In the genomic region with DNA sequence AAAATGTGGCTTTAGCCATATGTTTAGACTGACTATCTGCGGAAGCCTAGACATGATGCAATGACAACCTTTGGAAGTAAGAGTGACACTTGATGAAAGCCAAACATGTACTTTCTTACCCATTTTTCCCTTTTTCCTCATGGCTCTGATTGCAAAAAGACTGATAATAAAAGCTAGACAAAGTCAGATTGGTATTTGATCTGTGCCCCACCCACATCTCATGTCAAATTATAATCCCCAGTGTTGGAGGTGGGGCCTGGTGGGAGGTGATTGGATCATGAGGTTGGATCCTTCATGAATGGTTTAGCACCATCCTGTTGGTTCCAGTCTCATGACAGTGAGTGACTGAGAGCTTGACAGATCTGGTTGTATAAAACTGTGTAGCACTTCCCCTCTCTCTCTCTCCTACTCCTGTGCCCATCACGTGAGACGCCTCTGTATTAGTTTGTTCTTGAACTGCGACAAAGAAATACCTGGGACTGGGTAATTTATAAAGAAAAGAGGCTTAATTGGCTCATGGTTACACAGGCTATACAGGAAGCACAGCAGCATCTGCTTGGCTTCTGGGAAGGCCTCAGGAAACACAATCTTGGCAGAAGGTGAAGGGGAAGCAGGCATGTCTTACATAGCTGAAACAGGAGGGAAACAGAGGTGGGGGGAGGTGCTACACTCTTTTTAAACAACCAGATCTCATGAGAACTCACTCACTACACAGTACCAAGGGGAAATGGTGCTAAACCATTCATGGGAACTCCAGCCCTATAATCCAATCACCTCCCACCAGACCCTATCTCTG, we compare ENCODE assay signal across 19 cellular contexts.
DNase-seq lines count a peak whose midpoint lies in the region; ATAC-seq and TF ChIP-seq lines count a peak whose summit lies in the region.
"Had no signal": no experiment of that assay in that cellular context is flagged by ENCODE, and none has a peak within 500 bp of the region (broad histone marks: within the 10 kb centered on the region; RNA-seq: fewer than 3 reads in every experiment).

No MANE protein-coding gene starts in this region.

- H3K4me2 ChIP-seq in parathyroid adenoma (ENCODE audit: low read length) = no peak overlapping the region

- intact Hi-C loops in left ventricle myocardium superior (cut with micrococcal nuclease) = no loop called here
- intact Hi-C loops in upper lobe of right lung (cut with DNase I) = no loop called here

- no peak overlapping the region for H2AFZ ChIP-seq in parathyroid adenoma

- no peak for TF ChIP-seq CTCF in parathyroid adenoma (IDR thresholded peaks at IDR 0.05)
- no peak for TF ChIP-seq CTCF in upper lobe of right lung (IDR thresholded peaks at IDR 0.05)

- H3K79me2 ChIP-seq in parathyroid adenoma = no peaks in the 10 kb centered on the region

- H3K27ac ChIP-seq in parathyroid adenoma (peak overlapping the region; percentile 22), upper lobe of right lung (peak overlapping the region; percentile 64)
- H3K27ac ChIP-seq: 22Rv1, C4-2B had no signal

- DNase-seq in NCI-H82 (lab: John Stamatoyannopoulos, UW) (peak; percentile 10), NCI-H82 treated with DMSO at 0.1 percent for 48 hours (lab: John Stamatoyannopoulos, UW; ENCODE audit: unreplicated experiment) (no peak), left ventricle myocardium superior (no peak), upper lobe of right lung (no peak), activated gamma-delta T cell treated with Interleukin-2 at 50 U/mL for 16 hours (no peak), NCI-H1105 treated with DMSO at 0.1 percent for 48 hours (lab: John Stamatoyannopoulos, UW) (no peak), COR-L47 (lab: John Stamatoyannopoulos, UW) (no peak)
- DNase-seq: activated CD4-positive, alpha-beta memory T cell treated with anti-CD3 and anti-CD28 coated beads, Interleukin-2, amount 10 ng/mL, durations not matched to agents 7 days and 5 days; activated naive CD8-positive, alpha-beta T cell treated with anti-CD3 and anti-CD28 coated beads, Interleukin-2, amount 10 ng/mL, durations not matched to agents 7 days and 5 days; activated T-cell treated with anti-CD3 and anti-CD28 coated beads, Interleukin-2, amount 50 U/mL, for 72 hours; caudate nucleus; HFFc6; NCI-H1417; posterior cingulate gyrus; stimulated activated CD4-positive, alpha-beta T cell treated with anti-CD3 and anti-CD28 coated beads, Interleukin-15, amount 100 ng/mL, for 24 hours; substantia nigra had no signal

- H3K9me3 ChIP-seq in parathyroid adenoma (ENCODE audit: control insufficient read depth, low read length) (no peaks in the 10 kb centered on the region), upper lobe of right lung (no peaks in the 10 kb centered on the region)

- peaks cover 12% of the 10 kb centered on the region for H3K4me1 ChIP-seq in parathyroid adenoma
- peaks cover 22% of the 10 kb centered on the region for H3K4me1 ChIP-seq in upper lobe of right lung

- H3K27me3 ChIP-seq in parathyroid adenoma (ENCODE audit: control insufficient read depth, insufficient read depth, low read length) = no peaks in the 10 kb centered on the region
- no peaks in the 10 kb centered on the region for H3K27me3 ChIP-seq in upper lobe of right lung

- peak; percentile 55 for ATAC-seq in left ventricle myocardium superior
- peak; percentile 33 for ATAC-seq in upper lobe of right lung
- ATAC-seq: activated T-cell treated with anti-CD3 and anti-CD28 coated beads, Interleukin-2, amount 50 U/mL, for 72 hours had no signal

- H3K4me3 ChIP-seq in parathyroid adenoma (ENCODE audit: low read depth, low read length) (no peak overlapping the region), upper lobe of right lung (no peak overlapping the region)

- H3K9ac ChIP-seq in parathyroid adenoma = no peak overlapping the region

- no peaks in the 10 kb centered on the region for H3K36me3 ChIP-seq in parathyroid adenoma (ENCODE audit: control insufficient read depth, insufficient read depth, low read length)
- no peaks in the 10 kb centered on the region for H3K36me3 ChIP-seq in upper lobe of right lung
